22 cellular contexts compared by ENCODE assay signal in the genomic region with DNA sequence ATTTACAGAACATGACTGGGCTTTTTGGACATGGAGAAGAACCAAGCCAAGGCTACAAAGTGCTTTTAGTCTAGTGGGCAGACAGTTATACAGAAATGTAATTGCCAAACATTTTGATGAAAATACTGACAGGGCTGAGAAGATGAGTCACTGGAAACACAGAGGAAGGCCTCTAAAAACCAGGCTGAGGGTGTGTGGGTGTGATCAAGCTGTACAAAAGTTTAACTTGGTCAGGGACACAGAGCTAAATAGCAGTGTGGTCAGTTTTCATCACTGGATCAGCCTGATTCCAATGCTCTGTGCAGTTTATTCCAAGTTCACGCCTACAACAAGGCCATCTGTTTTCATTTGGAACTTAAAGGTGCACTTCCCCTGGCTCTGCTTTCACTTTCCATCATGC. TPM values are rescaled to one million over a fixed set of nuclear protein-coding genes. Genes with fewer than 3 reads are reported as not detected.
DNase-seq lines count a peak whose midpoint lies in the region; ATAC-seq, FAIRE-seq and TF ChIP-seq lines count a peak whose summit lies in the region.
"Had no signal": no experiment of that assay in that cellular context is flagged by ENCODE, and none has a peak within 500 bp of the region (broad histone marks: within the 10 kb centered on the region; RNA-seq: fewer than 3 reads in every experiment).

No MANE protein-coding gene starts in this region.

- no peak overlapping the region for H3K27ac ChIP-seq in kidney (ENCODE audit: low read depth in 2 of 2, low read length in 2 of 2)
- H3K27ac ChIP-seq: cardiac muscle cell, SK-N-MC had no signal

- TF ChIP-seq CTCF in kidney (IDR thresholded peaks at IDR 0.05; ENCODE audit: borderline replicate concordance, extremely low read depth, insufficient read depth), result no peak

- H3K4me1 ChIP-seq in kidney (ENCODE audit: control insufficient read depth in 1 of 2, insufficient read depth in 1 of 2, low read depth in 1 of 2, low read length in 2 of 2), result no peaks in the 10 kb centered on the region

- H3K4me3 Mint-ChIP-seq in activated T-helper 2 cell treated with anti-CD3 and anti-CD28 coated beads, Interferon-gamma antibody, Interleukin-2, Interleukin-4, amounts not matched to agents 10 μg/mL and 5 μg/mL and 100 μg/mL, durations not matched to agents 14 hours and 24 hours and 36 hours (ENCODE audit: low read depth), result no peak overlapping the region
- H3K4me3 Mint-ChIP-seq: activated CD8-positive, alpha-beta memory T cell treated with anti-CD3 and anti-CD28 coated beads, Interleukin-2, amount 10 ng/mL, durations not matched to agents 7 days and 5 days; CD4-positive, alpha-beta T cell; HFFc6 had no signal

- no peaks in the 10 kb centered on the region for H3K9me3 ChIP-seq in kidney (ENCODE audit: control insufficient read depth in 1 of 2, low read length in 2 of 2)

- H3K4me3 ChIP-seq in kidney (ENCODE audit: low read length in 2 of 2), result no peak overlapping the region
- H3K4me3 ChIP-seq: cardiac muscle cell, SK-N-MC had no signal

- H3K9ac ChIP-seq in kidney (ENCODE audit: low read length in 2 of 2), result no peak overlapping the region

- peaks cover 10% of the 10 kb centered on the region for H3K4me1 Mint-ChIP-seq in activated T-helper 2 cell treated with anti-CD3 and anti-CD28 coated beads, Interferon-gamma antibody, Interleukin-2, Interleukin-4, amounts not matched to agents 10 μg/mL and 5 μg/mL and 100 μg/mL, durations not matched to agents 14 hours and 24 hours and 36 hours (ENCODE audit: low read depth)

- H3K27ac Mint-ChIP-seq in activated T-helper 2 cell treated with anti-CD3 and anti-CD28 coated beads, Interferon-gamma antibody, Interleukin-2, Interleukin-4, amounts not matched to agents 10 μg/mL and 5 μg/mL and 100 μg/mL, durations not matched to agents 14 hours and 24 hours and 36 hours, result peak overlapping the region; percentile 70
- H3K27ac Mint-ChIP-seq: activated CD8-positive, alpha-beta memory T cell treated with anti-CD3 and anti-CD28 coated beads, Interleukin-2, amount 10 ng/mL, durations not matched to agents 7 days and 5 days; CD4-positive, alpha-beta T cell; HFFc6 had no signal

- H3K36me3 Mint-ChIP-seq in activated T-helper 2 cell treated with anti-CD3 and anti-CD28 coated beads, Interferon-gamma antibody, Interleukin-2, Interleukin-4, amounts not matched to agents 10 μg/mL and 5 μg/mL and 100 μg/mL, durations not matched to agents 14 hours and 24 hours and 36 hours (ENCODE audit: low read depth), result no peaks in the 10 kb centered on the region
- H3K36me3 Mint-ChIP-seq: activated CD8-positive, alpha-beta memory T cell treated with anti-CD3 and anti-CD28 coated beads, Interleukin-2, amount 10 ng/mL, durations not matched to agents 7 days and 5 days had no signal

- H3K9me3 Mint-ChIP-seq in activated T-helper 2 cell treated with anti-CD3 and anti-CD28 coated beads, Interferon-gamma antibody, Interleukin-2, Interleukin-4, amounts not matched to agents 10 μg/mL and 5 μg/mL and 100 μg/mL, durations not matched to agents 14 hours and 24 hours and 36 hours, result no peaks in the 10 kb centered on the region
- H3K9me3 Mint-ChIP-seq: CD4-positive, alpha-beta T cell; HFFc6 had no signal

- intact Hi-C loops in activated T-helper 2 cell treated with anti-CD3 and anti-CD28 coated beads, Interferon-gamma antibody, Interleukin-2, Interleukin-4, amounts not matched to agents 10 μg/mL and 5 μg/mL and 100 μg/mL, durations not matched to agents 14 hours and 24 hours and 36 hours (cut with micrococcal nuclease), result loop anchor here (5.0 kb wide), 1 partner anchor 121 kb away; no protein-coding TSS in a partner anchor
- intact Hi-C loops in kidney (cut with DNase I), result no loop called here

- ATAC-seq in HG03469 (IDR thresholded peaks at IDR 0.05; ENCODE audit: unreplicated experiment), result no peak
- ATAC-seq: activated CD8-positive, alpha-beta memory T cell treated with anti-CD3 and anti-CD28 coated beads, Interleukin-2, amount 10 ng/mL, durations not matched to agents 7 days and 5 days had no signal

- peak; percentile 6 for DNase-seq in Ammon's horn (ENCODE audit: low spot score)
- DNase-seq in GM03348 (ENCODE audit: low spot score), result peak; percentile 14
- no peak for DNase-seq in activated T-helper 2 cell treated with anti-CD3 and anti-CD28 coated beads, Interferon-gamma antibody, Interleukin-2, Interleukin-4, amounts not matched to agents 10 μg/mL and 5 μg/mL and 100 μg/mL, durations not matched to agents 14 hours and 24 hours and 36 hours (ENCODE audit: low spot score)
- peak; percentile 53 for DNase-seq in iris pigment epithelial cell (ENCODE audit: low read depth)
- DNase-seq in NCI-H510A treated with DMSO at 0.1 percent for 48 hours (lab: John Stamatoyannopoulos, UW), result no peak
- no peak for DNase-seq in kidney
- DNase-seq: activated CD8-positive, alpha-beta memory T cell treated with anti-CD3 and anti-CD28 coated beads, Interleukin-2, amount 10 ng/mL, durations not matched to agents 7 days and 5 days; activated naive CD4-positive, alpha-beta T cell treated with Interleukin-2 at 50 U/mL for 16 hours; CD4-positive, alpha-beta T cell; effector memory CD4-positive, alpha-beta T cell; mesendoderm; NCI-H1417 treated with DMSO at 0.1 percent for 48 hours; NCI-H345; stimulated activated naive CD4-positive, alpha-beta T cell treated with Interleukin-2 at 50 U/mL for 16 hours had no signal

- FAIRE-seq in kidney (lab: Jason Lieb, UNC), result no peak
- FAIRE-seq: G401.6, urothelium cell line had no signal

- no peaks in the 10 kb centered on the region for H3K36me3 ChIP-seq in kidney (ENCODE audit: control insufficient read depth in 1 of 2, insufficient read depth in 2 of 2, low read length in 2 of 2)
- H3K36me3 ChIP-seq: cardiac muscle cell had no signal

- H3K27me3 Mint-ChIP-seq in activated T-helper 2 cell treated with anti-CD3 and anti-CD28 coated beads, Interferon-gamma antibody, Interleukin-2, Interleukin-4, amounts not matched to agents 10 μg/mL and 5 μg/mL and 100 μg/mL, durations not matched to agents 14 hours and 24 hours and 36 hours (ENCODE audit: low read depth), result peaks cover 2% of the 10 kb centered on the region

RNA-seq across cellular contexts. Expression of gene CENPVL3, which starts 10.6 kb away (rescaled TPM):
- 0.27 and 0.34 TPM in 2 replicates for total RNA-seq in activated T-helper 2 cell treated with anti-CD3 and anti-CD28 coated beads, Interferon-gamma antibody, Interleukin-2, Interleukin-4, amounts not matched to agents 10 μg/mL and 5 μg/mL and 100 μg/mL, durations not matched to agents 14 hours and 24 hours and 36 hours
- total RNA-seq in kidney, result not detected
- polyA plus RNA-seq in kidney (ENCODE audit: insufficient read depth, low read depth, low replicate concordance), result not detected
- total RNA-seq: activated CD8-positive, alpha-beta memory T cell treated with anti-CD3 and anti-CD28 coated beads, Interleukin-2, amount 10 ng/mL, durations not matched to agents 7 days and 5 days; CD4-positive, alpha-beta T cell; glomerular endothelial cell; HFFc6; skeletal muscle tissue had no signal

Comparison
In these comparisons a context has a peak if more than half of its experiments do, and no peak if none do; other contexts are left out.
1. DNase-seq: peak in Ammon's horn (single experiment), GM03348 (single experiment) and iris pigment epithelial cell (single experiment); none in activated T-helper 2 cell treated with anti-CD3 and anti-CD28 coated beads, Interferon-gamma antibody, Interleukin-2, Interleukin-4, amounts not matched to agents 10 μg/mL and 5 μg/mL and 100 μg/mL, durations not matched to agents 14 hours and 24 hours and 36 hours (single experiment), NCI-H510A treated with DMSO at 0.1 percent for 48 hours (single experiment) and kidney (single experiment).